ENCODE assay signal across 18 cellular contexts in the genomic region with DNA sequence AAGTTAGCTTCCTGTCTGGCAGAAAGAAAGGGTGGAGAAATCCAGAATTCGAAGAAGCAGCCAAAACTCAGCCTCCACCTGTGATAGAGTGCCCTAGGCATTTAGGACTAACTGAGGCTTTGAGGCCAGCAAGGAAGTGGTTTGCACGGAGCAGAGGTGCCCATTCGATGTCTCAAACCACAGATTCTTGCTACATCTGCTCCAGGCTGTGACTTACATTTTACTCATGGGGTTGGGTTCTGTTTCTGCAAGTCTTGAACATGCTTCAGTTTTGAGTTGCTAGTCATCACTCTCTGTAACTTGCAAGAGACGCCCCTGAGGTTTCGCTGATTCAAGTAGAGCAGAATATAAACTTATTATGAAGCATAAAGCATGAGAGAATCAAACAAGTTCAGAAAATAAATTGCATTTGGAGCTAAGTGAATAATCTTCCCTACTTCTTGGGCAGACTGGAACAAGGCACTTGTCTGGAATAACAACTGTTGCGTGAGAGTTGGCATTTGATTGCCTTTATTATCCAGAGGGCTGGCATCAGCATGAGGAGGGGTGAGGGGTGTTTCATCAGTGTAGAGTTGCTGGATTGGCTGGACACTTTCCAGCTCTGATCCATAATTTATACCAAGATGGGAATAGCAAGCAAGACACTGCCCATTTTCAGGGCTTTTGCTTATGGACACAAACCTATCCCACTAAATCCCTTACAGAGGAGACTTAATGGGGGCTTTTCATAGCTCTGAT.
A peak's percentile ranks its signal among the peaks of the same experiment; 100 is the strongest.
DNase-seq lines count a peak whose midpoint lies in the region; ATAC-seq, FAIRE-seq and TF ChIP-seq lines count a peak whose summit lies in the region.
"Had no signal": no experiment of that assay in that cellular context is flagged by ENCODE, and none has a peak within 500 bp of the region (broad histone marks: within the 10 kb centered on the region; RNA-seq: fewer than 3 reads in every experiment).

No MANE protein-coding gene starts in this region.

- H3K9me2 ChIP-seq in GM23338 (ENCODE audit: insufficient read depth): no peaks in the 10 kb centered on the region

- no peak overlapping the region for H3K27ac ChIP-seq in GM23338 (ENCODE audit: low read depth)
- H3K27ac ChIP-seq: BLaER1, prostate gland, thoracic aorta, WERI-Rb-1 had no signal

- no peaks in the 10 kb centered on the region; the same call in 1 of the 3 replicates for H3K9me3 Mint-ChIP-seq in GM23338
- H3K9me3 Mint-ChIP-seq in activated T-cell treated with anti-CD3 and anti-CD28 coated beads, Interleukin-2, amount 50 U/mL, for 24 hours: peaks cover 11% of the 10 kb centered on the region
- H3K9me3 Mint-ChIP-seq in activated CD8-positive, alpha-beta T cell treated with anti-CD3 and anti-CD28 coated beads for 36 hours: peaks cover 3% of the 10 kb centered on the region

- FAIRE-seq in RCC 7860 (lab: Jason Lieb, UNC): no peak

- POLR2A ChIA-PET in activated CD8-positive, alpha-beta T cell treated with anti-CD3 and anti-CD28 coated beads for 36 hours (lab: Charles Lee): no interaction called here

- no peak for ATAC-seq in GM23338
- no peak for ATAC-seq in activated CD8-positive, alpha-beta T cell treated with anti-CD3 and anti-CD28 coated beads for 36 hours

- H2AFZ ChIP-seq in GM23338: 0 out of 2 replicates have a peak overlapping the region, but pooled peaks have one; percentile 6

- H3K4me1 ChIP-seq in GM23338 (ENCODE audit: insufficient read depth): no peaks in the 10 kb centered on the region
- H3K4me1 ChIP-seq: BLaER1, prostate gland had no signal

- H3K27me3 ChIP-seq in GM23338 (ENCODE audit: insufficient read depth): no peaks in the 10 kb centered on the region
- H3K27me3 ChIP-seq: BLaER1 had no signal

- H3K4me1 Mint-ChIP-seq in GM23338: no peaks in the 10 kb centered on the region
- peaks cover 34% of the 10 kb centered on the region for H3K4me1 Mint-ChIP-seq in activated T-cell treated with anti-CD3 and anti-CD28 coated beads, Interleukin-2, amount 50 U/mL, for 24 hours (ENCODE audit: low read depth)
- H3K4me1 Mint-ChIP-seq in activated CD8-positive, alpha-beta T cell treated with anti-CD3 and anti-CD28 coated beads for 36 hours (ENCODE audit: low read depth): no peaks in the 10 kb centered on the region
- H3K4me1 Mint-ChIP-seq: endodermal cell, nephron had no signal

- intact Hi-C loops in activated CD8-positive, alpha-beta T cell treated with anti-CD3 and anti-CD28 coated beads for 36 hours (cut with micrococcal nuclease): no loop called here

- H3K79me2 ChIP-seq in GM23338 (replicated peaks; ENCODE audit: insufficient read depth): no peaks in the 10 kb centered on the region

- no peak overlapping the region for H3K4me3 Mint-ChIP-seq in GM23338
- no peak overlapping the region for H3K4me3 Mint-ChIP-seq in activated T-cell treated with anti-CD3 and anti-CD28 coated beads, Interleukin-2, amount 50 U/mL, for 24 hours
- no peak overlapping the region for H3K4me3 Mint-ChIP-seq in activated CD8-positive, alpha-beta T cell treated with anti-CD3 and anti-CD28 coated beads for 36 hours
- H3K4me3 Mint-ChIP-seq: endodermal cell, nephron had no signal

- no peaks in the 10 kb centered on the region for H3K36me3 ChIP-seq in GM23338 (ENCODE audit: insufficient read depth)
- H3K36me3 ChIP-seq: BLaER1, prostate gland, thoracic aorta, WERI-Rb-1 had no signal

- H3K36me3 Mint-ChIP-seq in GM23338 (ENCODE audit: low read depth): no peaks in the 10 kb centered on the region
- H3K36me3 Mint-ChIP-seq in activated T-cell treated with anti-CD3 and anti-CD28 coated beads, Interleukin-2, amount 50 U/mL, for 24 hours (ENCODE audit: low read depth): no peaks in the 10 kb centered on the region
- no peaks in the 10 kb centered on the region for H3K36me3 Mint-ChIP-seq in activated CD8-positive, alpha-beta T cell treated with anti-CD3 and anti-CD28 coated beads for 36 hours (ENCODE audit: low read depth)

- no peak overlapping the region for H3K27ac Mint-ChIP-seq in GM23338
- peak overlapping the region; percentile 27 for H3K27ac Mint-ChIP-seq in activated T-cell treated with anti-CD3 and anti-CD28 coated beads, Interleukin-2, amount 50 U/mL, for 24 hours
- no peak overlapping the region for H3K27ac Mint-ChIP-seq in activated CD8-positive, alpha-beta T cell treated with anti-CD3 and anti-CD28 coated beads for 36 hours
- H3K27ac Mint-ChIP-seq: endodermal cell, nephron had no signal

- no peak for TF ChIP-seq CTCF in AG10803 (conservative IDR thresholded peaks at IDR 0.05; ENCODE audit: low read length)
- no peak for TF ChIP-seq CTCF in GM23338 (conservative IDR thresholded peaks at IDR 0.05; ENCODE audit: low read depth in 2 of 2)
- TF ChIP-seq CTCF in fibroblast of the aortic adventitia (IDR thresholded peaks at IDR 0.05; ENCODE audit: insufficient read depth, low read length): no peak
- no peak for TF ChIP-seq CTCF in activated CD8-positive, alpha-beta T cell treated with anti-CD3 and anti-CD28 coated beads for 36 hours (IDR thresholded peaks at IDR 0.05)

- no peaks in the 10 kb centered on the region for H3K27me3 Mint-ChIP-seq in GM23338 (ENCODE audit: insufficient read depth, low read depth, poor library complexity)
- H3K27me3 Mint-ChIP-seq in activated T-cell treated with anti-CD3 and anti-CD28 coated beads, Interleukin-2, amount 50 U/mL, for 24 hours: peaks cover 20% of the 10 kb centered on the region
- H3K27me3 Mint-ChIP-seq in activated CD8-positive, alpha-beta T cell treated with anti-CD3 and anti-CD28 coated beads for 36 hours: no peaks in the 10 kb centered on the region

- H4K20me1 ChIP-seq in GM23338 (replicated peaks; ENCODE audit: insufficient read depth): no peaks in the 10 kb centered on the region
- H4K20me1 ChIP-seq: BLaER1 had no signal

- no peaks in the 10 kb centered on the region for H3F3A ChIP-seq in GM23338 (replicated peaks; ENCODE audit: low read depth)

- H3K4me2 ChIP-seq in GM23338: no peak overlapping the region
- H3K4me2 ChIP-seq: BLaER1 had no signal

- CTCF ChIA-PET in activated CD8-positive, alpha-beta T cell treated with anti-CD3 and anti-CD28 coated beads for 36 hours (lab: Charles Lee): no interaction called here

- H3K4me3 ChIP-seq in AG10803 (ENCODE audit: low read length): no peak overlapping the region
- no peak overlapping the region for H3K4me3 ChIP-seq in GM23338
- H3K4me3 ChIP-seq in fibroblast of the aortic adventitia (ENCODE audit: low read depth, low read length): no peak overlapping the region
- H3K4me3 ChIP-seq: BLaER1, lung, prostate gland, thoracic aorta had no signal

- DNase-seq in AG10803 (ENCODE audit: low read depth): peak; percentile 87
- DNase-seq in GM23338 (ENCODE audit: low spot score): no peak
- no peak for DNase-seq in activated T-cell treated with anti-CD3 and anti-CD28 coated beads, Interleukin-2, amount 50 U/mL, for 24 hours
- DNase-seq in fibroblast of the aortic adventitia (ENCODE audit: low read depth): peak; percentile 30
- no peak for DNase-seq in activated CD8-positive, alpha-beta T cell treated with anti-CD3 and anti-CD28 coated beads for 36 hours
- no peak for DNase-seq in medulla oblongata (ENCODE audit: extremely low spot score)
- DNase-seq in activated gamma-delta T cell treated with Interleukin-2 at 50 U/mL for 16 hours: no peak
- DNase-seq in RCC 7860 (ENCODE audit: low spot score): no peak
- DNase-seq: endodermal cell, GOT3, NCI-H187, NCI-H524, WERI-Rb-1 had no signal

TF ChIP-seq in GM23338, 12 proteins besides CTCF, POLR2A, EP300 and RAD21 (continues in another document):
- TF ChIP-seq, protein P1, sequence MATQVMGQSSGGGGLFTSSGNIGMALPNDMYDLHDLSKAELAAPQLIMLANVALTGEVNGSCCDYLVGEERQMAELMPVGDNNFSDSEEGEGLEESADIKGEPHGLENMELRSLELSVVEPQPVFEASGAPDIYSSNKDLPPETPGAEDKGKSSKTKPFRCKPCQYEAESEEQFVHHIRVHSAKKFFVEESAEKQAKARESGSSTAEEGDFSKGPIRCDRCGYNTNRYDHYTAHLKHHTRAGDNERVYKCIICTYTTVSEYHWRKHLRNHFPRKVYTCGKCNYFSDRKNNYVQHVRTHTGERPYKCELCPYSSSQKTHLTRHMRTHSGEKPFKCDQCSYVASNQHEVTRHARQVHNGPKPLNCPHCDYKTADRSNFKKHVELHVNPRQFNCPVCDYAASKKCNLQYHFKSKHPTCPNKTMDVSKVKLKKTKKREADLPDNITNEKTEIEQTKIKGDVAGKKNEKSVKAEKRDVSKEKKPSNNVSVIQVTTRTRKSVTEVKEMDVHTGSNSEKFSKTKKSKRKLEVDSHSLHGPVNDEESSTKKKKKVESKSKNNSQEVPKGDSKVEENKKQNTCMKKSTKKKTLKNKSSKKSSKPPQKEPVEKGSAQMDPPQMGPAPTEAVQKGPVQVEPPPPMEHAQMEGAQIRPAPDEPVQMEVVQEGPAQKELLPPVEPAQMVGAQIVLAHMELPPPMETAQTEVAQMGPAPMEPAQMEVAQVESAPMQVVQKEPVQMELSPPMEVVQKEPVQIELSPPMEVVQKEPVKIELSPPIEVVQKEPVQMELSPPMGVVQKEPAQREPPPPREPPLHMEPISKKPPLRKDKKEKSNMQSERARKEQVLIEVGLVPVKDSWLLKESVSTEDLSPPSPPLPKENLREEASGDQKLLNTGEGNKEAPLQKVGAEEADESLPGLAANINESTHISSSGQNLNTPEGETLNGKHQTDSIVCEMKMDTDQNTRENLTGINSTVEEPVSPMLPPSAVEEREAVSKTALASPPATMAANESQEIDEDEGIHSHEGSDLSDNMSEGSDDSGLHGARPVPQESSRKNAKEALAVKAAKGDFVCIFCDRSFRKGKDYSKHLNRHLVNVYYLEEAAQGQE (IDR thresholded peaks at IDR 0.05; ENCODE audit: unreplicated experiment): no peak
- no peak for TF ChIP-seq ZNF331 (CRISPR knock-in tag; IDR thresholded peaks at IDR 0.05; ENCODE audit: low read depth)
- TF ChIP-seq STAT1 (IDR thresholded peaks at IDR 0.05; ENCODE audit: unreplicated experiment): no peak
- no peak for TF ChIP-seq EZH2 (IDR thresholded peaks at IDR 0.05; ENCODE audit: low read depth, unreplicated experiment)
- no peak for TF ChIP-seq EZH2phosphoT487 (IDR thresholded peaks at IDR 0.05; ENCODE audit: unreplicated experiment)
- no peak for TF ChIP-seq JUNB (IDR thresholded peaks at IDR 0.05; ENCODE audit: unreplicated experiment)
- TF ChIP-seq, protein P2, sequence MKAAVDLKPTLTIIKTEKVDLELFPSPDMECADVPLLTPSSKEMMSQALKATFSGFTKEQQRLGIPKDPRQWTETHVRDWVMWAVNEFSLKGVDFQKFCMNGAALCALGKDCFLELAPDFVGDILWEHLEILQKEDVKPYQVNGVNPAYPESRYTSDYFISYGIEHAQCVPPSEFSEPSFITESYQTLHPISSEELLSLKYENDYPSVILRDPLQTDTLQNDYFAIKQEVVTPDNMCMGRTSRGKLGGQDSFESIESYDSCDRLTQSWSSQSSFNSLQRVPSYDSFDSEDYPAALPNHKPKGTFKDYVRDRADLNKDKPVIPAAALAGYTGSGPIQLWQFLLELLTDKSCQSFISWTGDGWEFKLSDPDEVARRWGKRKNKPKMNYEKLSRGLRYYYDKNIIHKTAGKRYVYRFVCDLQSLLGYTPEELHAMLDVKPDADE (IDR thresholded peaks at IDR 0.05): no peak
- TF ChIP-seq POLR2AphosphoS5 (IDR thresholded peaks at IDR 0.05; ENCODE audit: low read depth): no peak
- TF ChIP-seq NANOG (IDR thresholded peaks at IDR 0.05; ENCODE audit: borderline replicate concordance): no peak
- no peak for TF ChIP-seq CREB1 (CRISPR knock-in tag; IDR thresholded peaks at IDR 0.05; ENCODE audit: low read depth)

Comparison
In these comparisons a context has a peak if more than half of its experiments do, and no peak if none do; other contexts are left out.
1. DNase-seq: peak in AG10803 (single experiment) and fibroblast of the aortic adventitia (single experiment); none in GM23338 (single experiment), activated T-cell treated with anti-CD3 and anti-CD28 coated beads, Interleukin-2, amount 50 U/mL, for 24 hours (single experiment), activated CD8-positive, alpha-beta T cell treated with anti-CD3 and anti-CD28 coated beads for 36 hours (single experiment), medulla oblongata (single experiment), activated gamma-delta T cell treated with Interleukin-2 at 50 U/mL for 16 hours (single experiment) and RCC 7860 (single experiment).